9 cellular contexts compared by ENCODE assay signal in genomic region chr1:178344513-178345077, GRCh38.
A peak's percentile ranks its signal among the peaks of the same experiment; 100 is the strongest.
DNase-seq lines count a peak whose midpoint lies in the region; ATAC-seq, FAIRE-seq and TF ChIP-seq lines count a peak whose summit lies in the region.
"Had no signal": no experiment of that assay in that cellular context is flagged by ENCODE, and none has a peak within 500 bp of the region (broad histone marks: within the 10 kb centered on the region; RNA-seq: fewer than 3 reads in every experiment).

No MANE protein-coding gene starts in this region.

- H3K27me3 ChIP-seq in MM.1S (replicated peaks; ENCODE audit: insufficient read depth, low read length) (no peaks in the 10 kb centered on the region), keratinocyte (ENCODE audit: control insufficient read depth, extremely low read depth, insufficient read depth, low read length) (no peaks in the 10 kb centered on the region), transverse colon (no peaks in the 10 kb centered on the region), WERI-Rb-1 (ENCODE audit: insufficient read depth, low read depth, severe bottlenecking) (no peaks in the 10 kb centered on the region)

- no peaks in the 10 kb centered on the region for H3K9me2 ChIP-seq in MM.1S (replicated peaks; ENCODE audit: insufficient read depth, low read length)

- CTCF ChIA-PET in activated CD4-positive, alpha-beta memory T cell treated with anti-CD3 and anti-CD28 coated beads for 36 hours (lab: Charles Lee), result no interaction called here

- no peak for TF ChIP-seq EP300 in transverse colon (IDR thresholded peaks at IDR 0.05; ENCODE audit: low read depth)

- H3K27ac ChIP-seq in MM.1S (ENCODE audit: low read length) (no peak overlapping the region), keratinocyte (ENCODE audit: control insufficient read depth, insufficient read depth, low read length) (peak overlapping the region; percentile 52), transverse colon (peak overlapping the region in 3 of 4 donors; percentile 38 to 67 (median 49)), WERI-Rb-1 (no peak overlapping the region)

- H4K20me1 ChIP-seq in MM.1S (ENCODE audit: insufficient read depth, low read length) (no peaks in the 10 kb centered on the region), keratinocyte (ENCODE audit: control insufficient read depth, extremely low read depth, insufficient read depth, low read length) (no peaks in the 10 kb centered on the region)

- H3K4me1 Mint-ChIP-seq in activated CD4-positive, alpha-beta memory T cell treated with anti-CD3 and anti-CD28 coated beads for 36 hours (ENCODE audit: low read depth), result no peaks in the 10 kb centered on the region
- H3K4me1 Mint-ChIP-seq: activated naive CD4-positive, alpha-beta T cell treated with anti-CD3 and anti-CD28 coated beads, Interleukin-2, amount 50 U/mL, for 24 hours had no signal

- intact Hi-C loops in transverse colon (cut with DNase I; ENCODE audit: low total_unique reads), result no loop called here
- intact Hi-C loops in activated CD4-positive, alpha-beta memory T cell treated with anti-CD3 and anti-CD28 coated beads for 36 hours (cut with micrococcal nuclease), result no loop called here

- H3K36me3 ChIP-seq in MM.1S (replicated peaks; ENCODE audit: insufficient read depth, low read length) (no peaks in the 10 kb centered on the region), keratinocyte (ENCODE audit: control insufficient read depth in 2 of 2, extremely low read depth in 1 of 2, insufficient read depth in 2 of 2, low read length in 2 of 2) (no peaks in the 10 kb centered on the region), transverse colon (no peaks in the 10 kb centered on the region), WERI-Rb-1 (no peaks in the 10 kb centered on the region)

- no peak overlapping the region for H3K4me3 Mint-ChIP-seq in activated CD4-positive, alpha-beta memory T cell treated with anti-CD3 and anti-CD28 coated beads for 36 hours
- H3K4me3 Mint-ChIP-seq: activated naive CD4-positive, alpha-beta T cell treated with anti-CD3 and anti-CD28 coated beads, Interleukin-2, amount 50 U/mL, for 24 hours had no signal

- H3K4me3 ChIP-seq in MM.1S (ENCODE audit: low read length) (no peak overlapping the region), keratinocyte (ENCODE audit: control insufficient read depth in 2 of 3, extremely low read depth in 1 of 3, insufficient read depth in 2 of 3, low read depth in 1 of 3, low read length in 3 of 3) (no peak overlapping the region), transverse colon (no peak overlapping the region), WERI-Rb-1 (ENCODE audit: low read depth, low read length) (no peak overlapping the region)

- no peaks in the 10 kb centered on the region for H3K36me3 Mint-ChIP-seq in activated CD4-positive, alpha-beta memory T cell treated with anti-CD3 and anti-CD28 coated beads for 36 hours
- H3K36me3 Mint-ChIP-seq: activated naive CD4-positive, alpha-beta T cell treated with anti-CD3 and anti-CD28 coated beads, Interleukin-2, amount 50 U/mL, for 24 hours had no signal

- no peak overlapping the region for H2AFZ ChIP-seq in MM.1S (ENCODE audit: low read length)
- H2AFZ ChIP-seq in keratinocyte (ENCODE audit: control insufficient read depth, low read length), result no peak overlapping the region

- dilution Hi-C loops in keratinocyte (cut with MboI; ENCODE audit: extremely low pct_ligation_motif_present, low sequenced_read_pairs), result no loop called here

- no peak overlapping the region for H3K9ac ChIP-seq in MM.1S (ENCODE audit: low read length)
- no peak overlapping the region for H3K9ac ChIP-seq in keratinocyte (ENCODE audit: control insufficient read depth, extremely low read depth, insufficient read depth, low read length)

- FAIRE-seq in keratinocyte (lab: Jason Lieb, UNC), result peak; percentile 75

- TF ChIP-seq CTCF in MM.1S (IDR thresholded peaks at IDR 0.05; ENCODE audit: low read length), result peak; percentile 74
- TF ChIP-seq CTCF in keratinocyte (optimal IDR thresholded peaks at IDR 0.05 in 1 of 3, IDR thresholded peaks at IDR 0.05 in 1 of 3, conservative IDR thresholded peaks at IDR 0.05 in 1 of 3; ENCODE audit: extremely low read depth in 1 of 3, insufficient read depth in 2 of 3, low read length in 3 of 3), result peak in 2 of 3 experiments; percentile 32 to 60
- TF ChIP-seq CTCF in transverse colon (IDR thresholded peaks at IDR 0.05), result peak; percentile 29 to 66 (median 49)
- no peak; the same call in 1 of the 2 replicates for TF ChIP-seq CTCF in WERI-Rb-1 (IDR thresholded peaks at IDR 0.05; ENCODE audit: low read depth, low read length)

- peak; percentile 61 for DNase-seq in MM.1S
- peak; percentile 40 for DNase-seq in brain pericyte (ENCODE audit: low read depth, low spot score)
- peak; percentile 50 for DNase-seq in keratinocyte (ENCODE audit: low read depth, low spot score)
- DNase-seq in transverse colon, result no peak
- no peak for DNase-seq in WERI-Rb-1
- DNase-seq in activated CD4-positive, alpha-beta memory T cell treated with anti-CD3 and anti-CD28 coated beads for 36 hours, result no peak
- DNase-seq in NCI-H1694 (lab: John Stamatoyannopoulos, UW), result no peak

- 28 to 33% methylated on average over 5 of the region's 5 CpGs for WGBS in transverse colon (ENCODE audit: low coverage in 1 of 2), 2 donors

- H3K27ac Mint-ChIP-seq in activated CD4-positive, alpha-beta memory T cell treated with anti-CD3 and anti-CD28 coated beads for 36 hours, result no peak overlapping the region
- H3K27ac Mint-ChIP-seq: activated naive CD4-positive, alpha-beta T cell treated with anti-CD3 and anti-CD28 coated beads, Interleukin-2, amount 50 U/mL, for 24 hours had no signal

- H3K9me1 ChIP-seq in keratinocyte (ENCODE audit: control insufficient read depth, extremely low read depth, insufficient read depth, low read length), result no peaks in the 10 kb centered on the region

- H3K4me1 ChIP-seq in MM.1S (ENCODE audit: low read length) (0 out of 2 replicates have a peak, but pooled peaks cover 3% of the 10 kb centered on the region), keratinocyte (ENCODE audit: control insufficient read depth, extremely low read depth, insufficient read depth, low read length) (peaks cover 42% of the 10 kb centered on the region), transverse colon (peaks cover 7 to 43% (median 16%) of the 10 kb centered on the region in 4 donors)

- H3K9me3 Mint-ChIP-seq in activated CD4-positive, alpha-beta memory T cell treated with anti-CD3 and anti-CD28 coated beads for 36 hours, result no peaks in the 10 kb centered on the region
- H3K9me3 Mint-ChIP-seq: activated naive CD4-positive, alpha-beta T cell treated with anti-CD3 and anti-CD28 coated beads, Interleukin-2, amount 50 U/mL, for 24 hours had no signal

- H3K4me2 ChIP-seq in MM.1S (ENCODE audit: low read depth, low read length), result no peak overlapping the region
- peak overlapping the region; percentile 26 for H3K4me2 ChIP-seq in keratinocyte (ENCODE audit: control insufficient read depth, extremely low read depth, insufficient read depth, low read depth, low read length)

- peak; percentile 73 for ATAC-seq in GM19351 (IDR thresholded peaks at IDR 0.05; ENCODE audit: unreplicated experiment)

- no peaks in the 10 kb centered on the region for H3K27me3 Mint-ChIP-seq in activated CD4-positive, alpha-beta memory T cell treated with anti-CD3 and anti-CD28 coated beads for 36 hours

- no peak for TF ChIP-seq POLR2A in transverse colon (IDR thresholded peaks at IDR 0.05)

- in situ Hi-C loops in transverse colon (cut with MboI; ENCODE audit: low pct_ligation_motif_present in 1 of 4, low pct_unique_long_range_greater_than_20kb in 1 of 4, low sequenced_read_pairs in 3 of 4), result no loop called here

- H3K79me2 ChIP-seq in MM.1S (ENCODE audit: low read length) (no peaks in the 10 kb centered on the region), keratinocyte (ENCODE audit: control insufficient read depth, insufficient read depth, low read length) (peaks cover 45% of the 10 kb centered on the region)

- H3F3A ChIP-seq in MM.1S (ENCODE audit: insufficient read depth, low read length), result no peaks in the 10 kb centered on the region

- POLR2A ChIA-PET in activated CD4-positive, alpha-beta memory T cell treated with anti-CD3 and anti-CD28 coated beads for 36 hours (lab: Charles Lee), result no interaction called here

- H3K9me3 ChIP-seq in MM.1S (replicated peaks; ENCODE audit: insufficient read depth, low read length) (no peaks in the 10 kb centered on the region), keratinocyte (ENCODE audit: control insufficient read depth, low read depth, low read length) (no peaks in the 10 kb centered on the region), transverse colon (no peaks in the 10 kb centered on the region), WERI-Rb-1 (ENCODE audit: severe bottlenecking) (no peaks in the 10 kb centered on the region)

Comparison
In these comparisons a context has a peak if more than half of its experiments do, and no peak if none do; other contexts are left out.
1. DNase-seq: peak in MM.1S (single experiment), brain pericyte (single experiment) and keratinocyte (single experiment); none in transverse colon (single experiment), WERI-Rb-1 (single experiment), activated CD4-positive, alpha-beta memory T cell treated with anti-CD3 and anti-CD28 coated beads for 36 hours (single experiment) and NCI-H1694 (single experiment).
2. H3K27ac ChIP-seq: peak in keratinocyte (single experiment) and transverse colon (3 of 4); none in MM.1S (single experiment) and WERI-Rb-1 (single experiment).